ENCODE assay signal across 8 cellular contexts in the genomic region with DNA sequence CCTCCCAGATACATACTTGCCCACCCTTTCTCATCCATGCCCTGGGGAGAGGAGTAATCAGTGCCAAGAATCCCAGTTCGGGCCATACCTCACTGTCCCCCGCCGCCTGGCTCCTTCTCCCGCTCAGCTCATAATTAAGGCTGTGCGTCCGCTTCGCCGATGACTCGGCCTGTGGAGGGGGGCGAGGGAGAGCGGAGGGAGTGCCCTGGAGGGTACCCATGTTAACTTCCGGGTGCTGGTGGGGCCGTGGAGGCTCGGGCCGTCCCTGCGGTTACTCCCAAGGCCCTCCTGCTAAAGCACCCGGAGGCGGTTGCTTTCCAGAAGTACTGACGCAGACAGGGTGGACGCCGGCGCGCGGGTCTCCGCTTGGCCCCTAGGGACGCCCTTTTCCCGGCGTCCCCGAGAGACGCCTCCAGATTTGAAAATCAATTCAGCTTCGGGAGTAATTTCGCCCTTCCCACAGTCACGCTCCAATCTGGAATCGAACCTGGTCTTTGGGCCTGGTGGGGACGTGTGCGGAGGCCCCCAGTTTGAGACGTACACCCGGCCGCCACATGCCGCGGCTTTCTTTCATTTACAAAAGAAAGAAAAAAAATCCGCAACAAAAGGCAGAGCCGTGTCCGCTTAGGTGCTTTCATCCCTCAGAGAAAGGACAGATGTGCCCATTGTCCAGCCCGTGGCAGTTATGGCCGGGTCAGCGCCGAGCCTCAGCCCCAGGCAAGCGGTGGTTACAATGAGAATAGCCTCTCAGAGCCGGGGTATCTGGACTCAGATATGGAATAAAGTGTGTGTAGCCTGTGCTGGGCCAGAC. TPM values are rescaled to one million over a fixed set of nuclear protein-coding genes. Genes with fewer than 3 reads are reported as not detected.
A peak's percentile ranks its signal among the peaks of the same experiment; 100 is the strongest.
DNase-seq lines count a peak whose midpoint lies in the region; ATAC-seq and TF ChIP-seq lines count a peak whose summit lies in the region.

No MANE protein-coding gene starts in this region.

- 0 out of 2 replicates have a peak overlapping the region, but pooled peaks have one; percentile 23 for H2AFZ ChIP-seq in GM23338

- H3K36me3 ChIP-seq in GM23338 (ENCODE audit: insufficient read depth) (no peaks in the 10 kb centered on the region), SJCRH30 (no peaks in the 10 kb centered on the region)

- no peaks in the 10 kb centered on the region for H3K36me3 Mint-ChIP-seq in GM23338 (ENCODE audit: low read depth)
- no peaks in the 10 kb centered on the region for H3K36me3 Mint-ChIP-seq in activated CD8-positive, alpha-beta T cell treated with anti-CD3 and anti-CD28 coated beads for 36 hours (ENCODE audit: low read depth)

- intact Hi-C loops in activated CD8-positive, alpha-beta T cell treated with anti-CD3 and anti-CD28 coated beads for 36 hours (cut with micrococcal nuclease), result no loop called here
- intact Hi-C loops in right cardiac atrium (cut with DNase I), result no loop called here

- peak overlapping the region; percentile 82 for H3K4me2 ChIP-seq in GM23338

- peaks cover 29% of the 10 kb centered on the region for H3F3A ChIP-seq in GM23338 (replicated peaks; ENCODE audit: low read depth)

- peak overlapping the region; percentile 75 for H3K4me3 Mint-ChIP-seq in GM23338
- H3K4me3 Mint-ChIP-seq in activated CD8-positive, alpha-beta T cell treated with anti-CD3 and anti-CD28 coated beads for 36 hours, result peak overlapping the region; percentile 52

- CTCF ChIA-PET in activated CD8-positive, alpha-beta T cell treated with anti-CD3 and anti-CD28 coated beads for 36 hours (lab: Charles Lee), result interaction anchor here (0.7 kb wide), 1 partner anchor 11 kb away, joined by 3 read pairs; no protein-coding TSS in a partner anchor

- H3K4me1 Mint-ChIP-seq in GM23338, result peaks cover 70% of the 10 kb centered on the region
- H3K4me1 Mint-ChIP-seq in activated CD8-positive, alpha-beta T cell treated with anti-CD3 and anti-CD28 coated beads for 36 hours (ENCODE audit: low read depth), result peaks cover 17% of the 10 kb centered on the region

- H3K4me3 ChIP-seq in GM23338 (peak overlapping the region; percentile 59), right cardiac atrium (ENCODE audit: low read length) (peak overlapping the region; percentile 65), skeletal muscle cell (ENCODE audit: low read depth, low read length) (peak overlapping the region; percentile 57), SJCRH30 (no peak overlapping the region)

- H3K27me3 Mint-ChIP-seq in GM23338 (ENCODE audit: insufficient read depth, low read depth, poor library complexity), result peaks cover 98% of the 10 kb centered on the region
- peaks cover 83% of the 10 kb centered on the region for H3K27me3 Mint-ChIP-seq in activated CD8-positive, alpha-beta T cell treated with anti-CD3 and anti-CD28 coated beads for 36 hours

- H3K79me2 ChIP-seq in GM23338 (replicated peaks; ENCODE audit: insufficient read depth), result 0 out of 2 replicates have a peak, but pooled peaks cover 3% of the 10 kb centered on the region

- no peaks in the 10 kb centered on the region; the same call in 1 of the 3 replicates for H3K9me3 Mint-ChIP-seq in GM23338
- H3K9me3 Mint-ChIP-seq in activated CD8-positive, alpha-beta T cell treated with anti-CD3 and anti-CD28 coated beads for 36 hours, result no peaks in the 10 kb centered on the region

- peaks cover 76% of the 10 kb centered on the region for H3K4me1 ChIP-seq in GM23338 (ENCODE audit: insufficient read depth)
- peaks cover 2% of the 10 kb centered on the region for H3K4me1 ChIP-seq in right cardiac atrium (ENCODE audit: control insufficient read depth, insufficient read depth, low read length)
- no peaks in the 10 kb centered on the region for H3K4me1 ChIP-seq in SJCRH30

- H4K20me1 ChIP-seq in GM23338 (replicated peaks; ENCODE audit: insufficient read depth), result peaks cover 35% of the 10 kb centered on the region

- no peaks in the 10 kb centered on the region for H3K9me3 ChIP-seq in right cardiac atrium (ENCODE audit: control insufficient read depth, low read length)
- H3K9me3 ChIP-seq in SJCRH30 (replicated peaks), result no peaks in the 10 kb centered on the region

- H3K27me3 ChIP-seq in GM23338 (ENCODE audit: insufficient read depth), result peaks cover 99% of the 10 kb centered on the region
- no peaks in the 10 kb centered on the region for H3K27me3 ChIP-seq in right cardiac atrium (ENCODE audit: control insufficient read depth, insufficient read depth)
- no peaks in the 10 kb centered on the region for H3K27me3 ChIP-seq in SJCRH30

- TF ChIP-seq CTCF in GM23338 (conservative IDR thresholded peaks at IDR 0.05; ENCODE audit: low read depth in 2 of 2), result peak; percentile 0 to 39; a peak in 2 of 4 replicates
- TF ChIP-seq CTCF in activated CD8-positive, alpha-beta T cell treated with anti-CD3 and anti-CD28 coated beads for 36 hours (IDR thresholded peaks at IDR 0.05), result no peak

- WGBS in right cardiac atrium, result 15% methylated on average over 50 of the region's 50 CpGs

- no peaks in the 10 kb centered on the region for H3K9me2 ChIP-seq in GM23338 (ENCODE audit: insufficient read depth)

- POLR2A ChIA-PET in activated CD8-positive, alpha-beta T cell treated with anti-CD3 and anti-CD28 coated beads for 36 hours (lab: Charles Lee), result no interaction called here

- ATAC-seq in GM23338, result peak; percentile 12
- ATAC-seq in activated CD8-positive, alpha-beta T cell treated with anti-CD3 and anti-CD28 coated beads for 36 hours, result no peak
- ATAC-seq in right cardiac atrium, result peak in 1 of 2 donors; percentile 45
- ATAC-seq in GM21390 (IDR thresholded peaks at IDR 0.05; ENCODE audit: unreplicated experiment), result no peak
- no peak for ATAC-seq in GM21367 (IDR thresholded peaks at IDR 0.05; ENCODE audit: unreplicated experiment)

- DNase-seq in GM23338 (ENCODE audit: low spot score) (peak; percentile 63), right cardiac atrium (peak in 1 of 3 donors; percentile 51), skeletal muscle cell (ENCODE audit: low read depth) (no peak), SJCRH30 (no peak), 8988T (no peak)
- DNase-seq in activated CD8-positive, alpha-beta T cell treated with anti-CD3 and anti-CD28 coated beads for 36 hours, result no peak

- H3K27ac ChIP-seq in GM23338 (ENCODE audit: low read depth), result no peak overlapping the region
- no peak overlapping the region for H3K27ac ChIP-seq in right cardiac atrium (ENCODE audit: low read length)
- H3K27ac ChIP-seq in SJCRH30, result no peak overlapping the region

- H3K27ac Mint-ChIP-seq in GM23338, result no peak overlapping the region
- H3K27ac Mint-ChIP-seq in activated CD8-positive, alpha-beta T cell treated with anti-CD3 and anti-CD28 coated beads for 36 hours, result no peak overlapping the region

TF ChIP-seq in GM23338, 12 proteins besides CTCF, POLR2A, EP300 and RAD21 (continues in another document):
- TF ChIP-seq EZH2phosphoT487 (IDR thresholded peaks at IDR 0.05; ENCODE audit: unreplicated experiment) (no peak), EZH2 (IDR thresholded peaks at IDR 0.05; ENCODE audit: low read depth, unreplicated experiment) (peak; percentile 81), ZNF331 (CRISPR knock-in tag; IDR thresholded peaks at IDR 0.05; ENCODE audit: low read depth) (no peak), JUNB (IDR thresholded peaks at IDR 0.05; ENCODE audit: unreplicated experiment) (no peak), STAT1 (IDR thresholded peaks at IDR 0.05; ENCODE audit: unreplicated experiment) (no peak), NANOG (IDR thresholded peaks at IDR 0.05; ENCODE audit: borderline replicate concordance) (no peak), ETS1 (IDR thresholded peaks at IDR 0.05) (no peak)

RNA-seq across cellular contexts. Expression of gene ONECUT1, which starts 1.0 kb away (rescaled TPM):
- total RNA-seq in GM23338 (2014; rRNA removed; shearing (Covaris generic)), result 4.2 and 9.4 TPM in 2 replicates
- 3.9 and 4.3 TPM in 2 replicates for polyA plus RNA-seq in GM23338 (2016; fragmentation: Nextera tagmentation; extraction: Ambion mirVana)
- not detected for total RNA-seq in activated CD8-positive, alpha-beta T cell treated with anti-CD3 and anti-CD28 coated beads for 36 hours
- under 1 TPM in 1 of 4 donors, not detected in 3; 0.29 TPM for total RNA-seq in right cardiac atrium
- polyA plus RNA-seq in right cardiac atrium, result 0.05 TPM
- 0.14 and 0.28 TPM in 2 replicates for total RNA-seq in SJCRH30 (2014; rRNA removed; shearing (Covaris generic))
